In genomic region chr9:127897194-127897692, GRCh38 we compare ENCODE assay signal across 1 cellular context.
TF ChIP-seq lines count a peak whose summit lies in the region.

No MANE protein-coding gene starts in this region.

TF ChIP-seq in HepG2, 621 proteins besides CTCF, POLR2A, EP300 and RAD21 (continued from another document and continues in another):
- TF ChIP-seq TMF1 (CRISPR knock-in tag; IDR thresholded peaks at IDR 0.05; ENCODE audit: low read depth) (0 out of 2 replicates have a peak, but pooled peaks have one; percentile 18), ZXDC (CRISPR knock-in tag; IDR thresholded peaks at IDR 0.05) (no peak), ZNF816 (CRISPR knock-in tag; IDR thresholded peaks at IDR 0.05; ENCODE audit: borderline replicate concordance) (no peak), REXO4 (CRISPR knock-in tag; IDR thresholded peaks at IDR 0.05; ENCODE audit: borderline replicate concordance) (no peak), HNRNPL (IDR thresholded peaks at IDR 0.05; ENCODE audit: low read depth, low read length) (no peak), HNF4A (CRISPR knock-in tag; IDR thresholded peaks at IDR 0.05) (peak; percentile 64), ZNF841 (CRISPR knock-in tag; IDR thresholded peaks at IDR 0.05; ENCODE audit: borderline replicate concordance) (no peak), NFYB (CRISPR knock-in tag; IDR thresholded peaks at IDR 0.05) (peak; percentile 57), ARHGAP35 (CRISPR knock-in tag; IDR thresholded peaks at IDR 0.05; ENCODE audit: borderline replicate concordance) (no peak), ZBTB44 (CRISPR knock-in tag; IDR thresholded peaks at IDR 0.05) (no peak), MXD4 (CRISPR knock-in tag; IDR thresholded peaks at IDR 0.05) (peak; percentile 31; the same call in 1 of the 2 replicates), MXI1 (IDR thresholded peaks at IDR 0.05; ENCODE audit: borderline replicate concordance, low read depth, low read length) (peak; percentile 55; the same call in 1 of the 3 replicates), AHR (CRISPR knock-in tag; IDR thresholded peaks at IDR 0.05) (no peak), PITX1 (CRISPR knock-in tag; IDR thresholded peaks at IDR 0.05) (peak; percentile 85; the same call in 1 of the 2 replicates), PCBP2 (optimal IDR thresholded peaks at IDR 0.05; ENCODE audit: low read depth, low read length, poor library complexity, severe bottlenecking) (no peak), ERF (CRISPR knock-in tag; IDR thresholded peaks at IDR 0.05) (no peak), ADNP (CRISPR knock-in tag; IDR thresholded peaks at IDR 0.05) (no peak), POLR2AphosphoS2 (IDR thresholded peaks at IDR 0.05; ENCODE audit: low read depth, low read length) (no peak), CBFB (CRISPR knock-in tag; IDR thresholded peaks at IDR 0.05) (peak; percentile 22; the same call in 1 of the 2 replicates), ZHX1 (CRISPR knock-in tag; IDR thresholded peaks at IDR 0.05; ENCODE audit: low read depth) (0 out of 2 replicates have a peak, but pooled peaks have one; percentile 16), ZNF83 (CRISPR knock-in tag; IDR thresholded peaks at IDR 0.05; ENCODE audit: borderline replicate concordance) (no peak), ZKSCAN8 (CRISPR knock-in tag; IDR thresholded peaks at IDR 0.05; ENCODE audit: borderline replicate concordance) (no peak), KLF15 (CRISPR knock-in tag; IDR thresholded peaks at IDR 0.05; ENCODE audit: borderline replicate concordance) (0 out of 2 replicates have a peak, but pooled peaks have one; percentile 41), HIVEP1 (CRISPR knock-in tag; IDR thresholded peaks at IDR 0.05) (peak; percentile 41; the same call in 1 of the 2 replicates), ZNF335 (CRISPR knock-in tag; IDR thresholded peaks at IDR 0.05) (no peak; the same call in 1 of the 2 replicates), GRHL1 (CRISPR knock-in tag; conservative IDR thresholded peaks at IDR 0.05) (no peak), ZNF772 (CRISPR knock-in tag; IDR thresholded peaks at IDR 0.05) (no peak), ZNF761 (CRISPR knock-in tag; conservative IDR thresholded peaks at IDR 0.05) (no peak), ZNF367 (CRISPR knock-in tag; IDR thresholded peaks at IDR 0.05; ENCODE audit: borderline replicate concordance) (no peak), ZBTB25 (CRISPR knock-in tag; IDR thresholded peaks at IDR 0.05) (no peak), ZSCAN21 (CRISPR knock-in tag; IDR thresholded peaks at IDR 0.05; ENCODE audit: borderline replicate concordance) (no peak), ARNTL (CRISPR knock-in tag; IDR thresholded peaks at IDR 0.05) (0 out of 2 replicates have a peak, but pooled peaks have one; percentile 43), SALL2 (CRISPR knock-in tag; IDR thresholded peaks at IDR 0.05) (no peak), HMGXB4 (CRISPR knock-in tag; IDR thresholded peaks at IDR 0.05; ENCODE audit: borderline replicate concordance in 1 of 2, low read depth in 1 of 2) (peak in 1 of 2 experiments; percentile 25; a peak in 2 of 4 replicates), CEBPG (CRISPR knock-in tag; IDR thresholded peaks at IDR 0.05) (no peak), NCOR1 (IDR thresholded peaks at IDR 0.05; ENCODE audit: borderline replicate concordance, low read length) (no peak), ZNF558 (CRISPR knock-in tag; IDR thresholded peaks at IDR 0.05; ENCODE audit: borderline replicate concordance) (no peak), ZUFSP (CRISPR knock-in tag; IDR thresholded peaks at IDR 0.05; ENCODE audit: borderline replicate concordance) (no peak), ZNF20 (CRISPR knock-in tag; IDR thresholded peaks at IDR 0.05) (no peak), ZNF451 (CRISPR knock-in tag; IDR thresholded peaks at IDR 0.05) (no peak), ZFP36 (IDR thresholded peaks at IDR 0.05; ENCODE audit: borderline replicate concordance, low read depth, low read length, partially characterized antibody) (no peak), PTBP1 (IDR thresholded peaks at IDR 0.05; ENCODE audit: low read depth, low read length, poor library complexity, severe bottlenecking) (no peak), ZSCAN20 (CRISPR knock-in tag; IDR thresholded peaks at IDR 0.05; ENCODE audit: borderline replicate concordance) (no peak), SALL1 (CRISPR knock-in tag; IDR thresholded peaks at IDR 0.05) (peak; percentile 49; the same call in 1 of the 2 replicates), ZNF10 (CRISPR knock-in tag; IDR thresholded peaks at IDR 0.05; ENCODE audit: borderline replicate concordance, low read depth) (no peak), KMT2B (CRISPR knock-in tag; IDR thresholded peaks at IDR 0.05) (no peak), ZNF557 (CRISPR knock-in tag; IDR thresholded peaks at IDR 0.05) (no peak), KLF6 (CRISPR knock-in tag; IDR thresholded peaks at IDR 0.05) (no peak), NFE2L2 (IDR thresholded peaks at IDR 0.05; ENCODE audit: low read length) (no peak), ARNT2 (CRISPR knock-in tag; IDR thresholded peaks at IDR 0.05; ENCODE audit: low read depth) (0 out of 2 replicates have a peak, but pooled peaks have one; percentile 24), MATR3 (CRISPR knock-in tag; IDR thresholded peaks at IDR 0.05) (no peak), TP53 (CRISPR knock-in tag; conservative IDR thresholded peaks at IDR 0.05) (no peak), ZNF180 (CRISPR knock-in tag; IDR thresholded peaks at IDR 0.05; ENCODE audit: borderline replicate concordance, low read depth) (no peak), ONECUT2 (CRISPR knock-in tag; IDR thresholded peaks at IDR 0.05) (no peak), SMC3 (IDR thresholded peaks at IDR 0.05; ENCODE audit: low read length) (no peak), ZNF232 (CRISPR knock-in tag; IDR thresholded peaks at IDR 0.05; ENCODE audit: borderline replicate concordance) (no peak), ISL2 (CRISPR knock-in tag; IDR thresholded peaks at IDR 0.05) (peak; percentile 12; the same call in 1 of the 2 replicates), ZNF446 (CRISPR knock-in tag; IDR thresholded peaks at IDR 0.05) (no peak), SNRNP70 (IDR thresholded peaks at IDR 0.05; ENCODE audit: low read depth, low read length) (no peak), SRY (CRISPR knock-in tag; IDR thresholded peaks at IDR 0.05) (peak; percentile 56; the same call in 1 of the 2 replicates), ZNF691 (CRISPR knock-in tag; IDR thresholded peaks at IDR 0.05; ENCODE audit: borderline replicate concordance, low read depth) (no peak)
